ENCODE assay signal across 1 cellular context in the genomic region with DNA sequence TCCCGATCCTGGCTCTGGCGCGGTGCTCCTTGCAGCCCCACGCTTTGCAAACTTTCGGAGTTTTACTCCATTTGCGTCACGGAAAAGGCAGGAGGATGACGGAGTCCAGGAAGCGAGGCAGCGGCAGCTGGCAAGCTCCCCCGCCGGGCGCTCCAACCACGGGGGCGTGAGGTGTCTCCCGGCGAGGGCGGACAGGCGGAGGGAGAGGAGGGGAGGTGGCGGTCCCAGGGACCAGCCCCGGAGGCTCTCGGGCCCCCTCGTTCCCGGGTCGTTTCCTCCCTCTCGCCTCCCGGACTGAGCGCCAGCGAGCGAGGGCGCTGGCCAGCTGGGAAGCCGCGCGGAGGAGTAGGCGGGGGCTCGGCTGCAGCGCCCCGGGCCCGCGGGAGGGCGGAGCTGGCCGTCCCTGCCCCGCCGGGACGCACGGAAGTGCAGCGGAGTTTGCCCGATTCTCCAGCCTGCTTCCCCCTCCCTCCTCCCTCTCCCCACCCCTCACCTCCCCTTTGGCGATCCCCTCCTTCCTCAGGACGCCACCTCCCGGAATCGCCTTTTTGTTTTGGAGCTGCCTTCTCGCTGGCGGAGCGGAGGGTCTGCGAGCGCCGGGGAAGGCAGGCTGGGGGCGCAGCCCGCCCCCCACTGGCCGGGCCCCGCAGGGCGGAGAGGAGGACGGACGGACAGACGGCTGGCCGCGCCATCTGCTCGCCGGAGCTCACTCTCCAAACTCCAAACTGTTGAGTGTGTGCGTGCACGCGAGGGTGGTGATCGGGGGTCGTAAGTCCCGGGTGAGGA.
TF ChIP-seq lines count a peak whose summit lies in the region.

A gene with protein sequence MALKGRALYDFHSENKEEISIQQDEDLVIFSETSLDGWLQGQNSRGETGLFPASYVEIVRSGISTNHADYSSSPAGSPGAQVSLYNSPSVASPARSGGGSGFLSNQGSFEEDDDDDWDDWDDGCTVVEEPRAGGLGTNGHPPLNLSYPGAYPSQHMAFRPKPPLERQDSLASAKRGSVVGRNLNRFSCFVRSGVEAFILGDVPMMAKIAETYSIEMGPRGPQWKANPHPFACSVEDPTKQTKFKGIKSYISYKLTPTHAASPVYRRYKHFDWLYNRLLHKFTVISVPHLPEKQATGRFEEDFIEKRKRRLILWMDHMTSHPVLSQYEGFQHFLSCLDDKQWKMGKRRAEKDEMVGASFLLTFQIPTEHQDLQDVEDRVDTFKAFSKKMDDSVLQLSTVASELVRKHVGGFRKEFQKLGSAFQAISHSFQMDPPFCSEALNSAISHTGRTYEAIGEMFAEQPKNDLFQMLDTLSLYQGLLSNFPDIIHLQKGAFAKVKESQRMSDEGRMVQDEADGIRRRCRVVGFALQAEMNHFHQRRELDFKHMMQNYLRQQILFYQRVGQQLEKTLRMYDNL (plus strand): TSS at position 543 of the 786 bp plus-strand sequence. CDS start 1,191 bp downstream, outside the sequence.

TF ChIP-seq in K562, 482 proteins besides CTCF, POLR2A, EP300 and RAD21 (continued from another document):
- TF ChIP-seq, protein P1, sequence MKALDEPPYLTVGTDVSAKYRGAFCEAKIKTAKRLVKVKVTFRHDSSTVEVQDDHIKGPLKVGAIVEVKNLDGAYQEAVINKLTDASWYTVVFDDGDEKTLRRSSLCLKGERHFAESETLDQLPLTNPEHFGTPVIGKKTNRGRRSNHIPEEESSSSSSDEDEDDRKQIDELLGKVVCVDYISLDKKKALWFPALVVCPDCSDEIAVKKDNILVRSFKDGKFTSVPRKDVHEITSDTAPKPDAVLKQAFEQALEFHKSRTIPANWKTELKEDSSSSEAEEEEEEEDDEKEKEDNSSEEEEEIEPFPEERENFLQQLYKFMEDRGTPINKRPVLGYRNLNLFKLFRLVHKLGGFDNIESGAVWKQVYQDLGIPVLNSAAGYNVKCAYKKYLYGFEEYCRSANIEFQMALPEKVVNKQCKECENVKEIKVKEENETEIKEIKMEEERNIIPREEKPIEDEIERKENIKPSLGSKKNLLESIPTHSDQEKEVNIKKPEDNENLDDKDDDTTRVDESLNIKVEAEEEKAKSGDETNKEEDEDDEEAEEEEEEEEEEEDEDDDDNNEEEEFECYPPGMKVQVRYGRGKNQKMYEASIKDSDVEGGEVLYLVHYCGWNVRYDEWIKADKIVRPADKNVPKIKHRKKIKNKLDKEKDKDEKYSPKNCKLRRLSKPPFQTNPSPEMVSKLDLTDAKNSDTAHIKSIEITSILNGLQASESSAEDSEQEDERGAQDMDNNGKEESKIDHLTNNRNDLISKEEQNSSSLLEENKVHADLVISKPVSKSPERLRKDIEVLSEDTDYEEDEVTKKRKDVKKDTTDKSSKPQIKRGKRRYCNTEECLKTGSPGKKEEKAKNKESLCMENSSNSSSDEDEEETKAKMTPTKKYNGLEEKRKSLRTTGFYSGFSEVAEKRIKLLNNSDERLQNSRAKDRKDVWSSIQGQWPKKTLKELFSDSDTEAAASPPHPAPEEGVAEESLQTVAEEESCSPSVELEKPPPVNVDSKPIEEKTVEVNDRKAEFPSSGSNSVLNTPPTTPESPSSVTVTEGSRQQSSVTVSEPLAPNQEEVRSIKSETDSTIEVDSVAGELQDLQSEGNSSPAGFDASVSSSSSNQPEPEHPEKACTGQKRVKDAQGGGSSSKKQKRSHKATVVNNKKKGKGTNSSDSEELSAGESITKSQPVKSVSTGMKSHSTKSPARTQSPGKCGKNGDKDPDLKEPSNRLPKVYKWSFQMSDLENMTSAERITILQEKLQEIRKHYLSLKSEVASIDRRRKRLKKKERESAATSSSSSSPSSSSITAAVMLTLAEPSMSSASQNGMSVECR (CRISPR knock-in tag; IDR thresholded peaks at IDR 0.05), result peak; percentile 84
